26 cellular contexts compared by ENCODE assay signal in genomic region chr3:29145370-29145769, GRCh38.
"Had no signal": no experiment of that assay in that cellular context is flagged by ENCODE, and none has a peak within 500 bp of the region (broad histone marks: within the 10 kb centered on the region; RNA-seq: fewer than 3 reads in every experiment).

No MANE protein-coding gene starts in this region.

- H3K27me3 ChIP-seq: ascending aorta, heart left ventricle, left lung, pancreas, vagina had no signal

- H3K36me3 ChIP-seq: ascending aorta, heart left ventricle, left lung, lower lobe of right lung, pancreas, prostate gland, thoracic aorta, vagina had no signal

- DNase-seq: activated CD4-positive, alpha-beta T cell treated with anti-CD3 and anti-CD28 coated beads for 36 hours; activated CD4-positive, CD25-positive, alpha-beta regulatory T cell; activated effector memory CD4-positive, alpha-beta T cell treated with Interleukin-2 at 50 U/mL for 16 hours; activated naive CD4-positive, alpha-beta T cell treated with anti-CD3 and anti-CD28 coated beads for 36 hours; activated naive CD8-positive, alpha-beta T cell treated with anti-CD3 and anti-CD28 coated beads, Interleukin-2, amount 10 ng/mL, durations not matched to agents 7 days and 5 days; left lung; lower lobe of right lung; mesendoderm; nephron progenitor cell; pancreas; retina; stimulated activated CD4-positive, alpha-beta T cell treated with anti-CD3 and anti-CD28 coated beads, Interleukin-4, amount 100 ng/mL, for 24 hours; T-helper 1 cell had no signal

- H3K9me3 ChIP-seq: ascending aorta, heart left ventricle, left lung, lower lobe of right lung, mucosa of descending colon, pancreas, prostate gland, thoracic aorta, vagina had no signal

- H3K4me3 ChIP-seq: ascending aorta, heart left ventricle, left lung, lower lobe of right lung, mucosa of descending colon, pancreas, prostate gland, skin epidermis, thoracic aorta, vagina had no signal

- H3K4me1 Mint-ChIP-seq: stimulated activated effector memory CD8-positive, alpha-beta T cell treated with anti-CD3 and anti-CD28 coated beads, Interleukin-12 subunit alpha, Interleukin-12 subunit beta, amount 100 ng/mL, for 72 hours had no signal

- H3K9me3 Mint-ChIP-seq: activated naive CD4-positive, alpha-beta T cell treated with anti-CD3 and anti-CD28 coated beads for 36 hours; activated naive CD8-positive, alpha-beta T cell treated with anti-CD3 and anti-CD28 coated beads, Interleukin-2, amount 10 ng/mL, durations not matched to agents 7 days and 5 days; nephron progenitor cell; stimulated activated effector memory CD8-positive, alpha-beta T cell treated with anti-CD3 and anti-CD28 coated beads, Interleukin-12 subunit alpha, Interleukin-12 subunit beta, amount 100 ng/mL, for 72 hours; stimulated activated naive CD8-positive, alpha-beta T cell treated with anti-CD3 and anti-CD28 coated beads, Interleukin-15, Interleukin-2, amounts not matched to agents 100 ng/mL and 50 ng/mL, for 24 hours; T-helper 2 cell treated with Interferon-gamma antibody and Interleukin-4, amounts not matched to agents 5 μg/mL and 100 μg/mL, for 36 hours had no signal

- H3K36me3 Mint-ChIP-seq: activated naive CD8-positive, alpha-beta T cell treated with anti-CD3 and anti-CD28 coated beads, Interleukin-2, amount 10 ng/mL, durations not matched to agents 7 days and 5 days; stimulated activated effector memory CD8-positive, alpha-beta T cell treated with anti-CD3 and anti-CD28 coated beads, Interleukin-12 subunit alpha, Interleukin-12 subunit beta, amount 100 ng/mL, for 72 hours; type B pancreatic cell had no signal

- FAIRE-seq: endothelial cell of umbilical vein, islet of Langerhans, pancreas had no signal

- H3K4me3 Mint-ChIP-seq: activated CD4-positive, alpha-beta T cell treated with anti-CD3 and anti-CD28 coated beads for 36 hours; activated naive CD4-positive, alpha-beta T cell treated with anti-CD3 and anti-CD28 coated beads for 36 hours; activated naive CD8-positive, alpha-beta T cell treated with anti-CD3 and anti-CD28 coated beads, Interleukin-2, amount 10 ng/mL, durations not matched to agents 7 days and 5 days; nephron progenitor cell; stimulated activated effector memory CD8-positive, alpha-beta T cell treated with anti-CD3 and anti-CD28 coated beads, Interleukin-12 subunit alpha, Interleukin-12 subunit beta, amount 100 ng/mL, for 72 hours; stimulated activated naive CD8-positive, alpha-beta T cell treated with anti-CD3 and anti-CD28 coated beads, Interleukin-15, Interleukin-2, amounts not matched to agents 100 ng/mL and 50 ng/mL, for 24 hours; T-helper 2 cell treated with Interferon-gamma antibody and Interleukin-4, amounts not matched to agents 5 μg/mL and 100 μg/mL, for 36 hours; type B pancreatic cell had no signal

- ATAC-seq: activated CD4-positive, alpha-beta T cell treated with anti-CD3 and anti-CD28 coated beads for 36 hours; mucosa of descending colon; pancreas; stimulated activated effector memory CD8-positive, alpha-beta T cell treated with anti-CD3 and anti-CD28 coated beads, Interleukin-12 subunit alpha, Interleukin-12 subunit beta, amount 100 ng/mL, for 72 hours had no signal

- H3K27me3 Mint-ChIP-seq: activated CD4-positive, alpha-beta T cell treated with anti-CD3 and anti-CD28 coated beads for 36 hours; type B pancreatic cell had no signal

- H3K4me1 ChIP-seq: pancreas, prostate gland had no signal

- H3K27ac Mint-ChIP-seq: activated CD4-positive, alpha-beta T cell treated with anti-CD3 and anti-CD28 coated beads for 36 hours; activated naive CD4-positive, alpha-beta T cell treated with anti-CD3 and anti-CD28 coated beads for 36 hours; activated naive CD8-positive, alpha-beta T cell treated with anti-CD3 and anti-CD28 coated beads, Interleukin-2, amount 10 ng/mL, durations not matched to agents 7 days and 5 days; stimulated activated effector memory CD8-positive, alpha-beta T cell treated with anti-CD3 and anti-CD28 coated beads, Interleukin-12 subunit alpha, Interleukin-12 subunit beta, amount 100 ng/mL, for 72 hours; stimulated activated naive CD8-positive, alpha-beta T cell treated with anti-CD3 and anti-CD28 coated beads, Interleukin-15, Interleukin-2, amounts not matched to agents 100 ng/mL and 50 ng/mL, for 24 hours; T-helper 2 cell treated with Interferon-gamma antibody and Interleukin-4, amounts not matched to agents 5 μg/mL and 100 μg/mL, for 36 hours; type B pancreatic cell had no signal

- H3K27ac ChIP-seq: ascending aorta, heart left ventricle, left lung, lower lobe of right lung, pancreas, prostate gland, skin epidermis, thoracic aorta, vagina had no signal
